Comparison of ENCODE assay signal across 1 cellular context in the genomic region with DNA sequence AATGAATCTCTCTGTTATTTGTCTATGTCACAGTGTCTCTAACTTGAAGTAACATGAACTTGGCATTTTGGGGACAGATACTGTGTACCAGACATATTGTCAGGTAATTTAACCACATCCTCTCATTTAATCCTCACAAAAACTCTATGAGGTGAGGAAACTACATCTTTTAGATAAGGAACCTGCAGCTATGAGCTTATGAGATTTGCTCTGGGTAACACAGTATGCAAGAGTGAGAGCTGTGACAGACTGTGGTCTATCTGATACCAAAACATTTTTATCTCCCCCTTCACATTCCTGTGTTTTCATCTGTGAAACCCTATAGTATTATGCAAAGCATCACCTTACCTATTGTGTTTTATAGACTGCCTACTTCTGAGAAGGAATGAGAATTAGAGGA.
TF ChIP-seq lines count a peak whose summit lies in the region.

No MANE protein-coding gene starts in this region.

TF ChIP-seq in GM12878, 131 proteins besides CTCF, POLR2A, EP300 and RAD21:
- TF ChIP-seq SIN3A (IDR thresholded peaks at IDR 0.05; ENCODE audit: low read depth, low read length) (no peak), PAX8 (IDR thresholded peaks at IDR 0.05) (no peak), NR2C1 (IDR thresholded peaks at IDR 0.05) (no peak), BCL11A (IDR thresholded peaks at IDR 0.05; ENCODE audit: low read depth, low read length) (no peak), JUND (IDR thresholded peaks at IDR 0.05; ENCODE audit: low read depth, low read length) (no peak), RCOR1 (conservative IDR thresholded peaks at IDR 0.05; ENCODE audit: low read depth, low read length) (no peak), ASH2L (IDR thresholded peaks at IDR 0.05; ENCODE audit: borderline replicate concordance, low read depth) (no peak), EED (IDR thresholded peaks at IDR 0.05; ENCODE audit: low read depth) (no peak), MXI1 (IDR thresholded peaks at IDR 0.05; ENCODE audit: low read depth, low read length) (no peak), SMC3 (IDR thresholded peaks at IDR 0.05; ENCODE audit: borderline replicate concordance, low read length) (no peak), TCF12 (IDR thresholded peaks at IDR 0.05; ENCODE audit: low read depth, low read length) (no peak), PAX5 (IDR thresholded peaks at IDR 0.05; ENCODE audit: borderline replicate concordance, low read depth, low read length) (no peak)
- TF ChIP-seq, protein P1, sequence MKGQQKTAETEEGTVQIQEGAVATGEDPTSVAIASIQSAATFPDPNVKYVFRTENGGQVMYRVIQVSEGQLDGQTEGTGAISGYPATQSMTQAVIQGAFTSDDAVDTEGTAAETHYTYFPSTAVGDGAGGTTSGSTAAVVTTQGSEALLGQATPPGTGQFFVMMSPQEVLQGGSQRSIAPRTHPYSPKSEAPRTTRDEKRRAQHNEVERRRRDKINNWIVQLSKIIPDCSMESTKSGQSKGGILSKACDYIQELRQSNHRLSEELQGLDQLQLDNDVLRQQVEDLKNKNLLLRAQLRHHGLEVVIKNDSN (IDR thresholded peaks at IDR 0.05; ENCODE audit: borderline replicate concordance, extremely low read length, insufficient read depth, low read depth, low read length), result no peak
- TF ChIP-seq, protein P2, sequence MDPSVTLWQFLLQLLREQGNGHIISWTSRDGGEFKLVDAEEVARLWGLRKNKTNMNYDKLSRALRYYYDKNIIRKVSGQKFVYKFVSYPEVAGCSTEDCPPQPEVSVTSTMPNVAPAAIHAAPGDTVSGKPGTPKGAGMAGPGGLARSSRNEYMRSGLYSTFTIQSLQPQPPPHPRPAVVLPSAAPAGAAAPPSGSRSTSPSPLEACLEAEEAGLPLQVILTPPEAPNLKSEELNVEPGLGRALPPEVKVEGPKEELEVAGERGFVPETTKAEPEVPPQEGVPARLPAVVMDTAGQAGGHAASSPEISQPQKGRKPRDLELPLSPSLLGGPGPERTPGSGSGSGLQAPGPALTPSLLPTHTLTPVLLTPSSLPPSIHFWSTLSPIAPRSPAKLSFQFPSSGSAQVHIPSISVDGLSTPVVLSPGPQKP (IDR thresholded peaks at IDR 0.05; ENCODE audit: low read depth, low read length), result no peak
- TF ChIP-seq, protein P3, sequence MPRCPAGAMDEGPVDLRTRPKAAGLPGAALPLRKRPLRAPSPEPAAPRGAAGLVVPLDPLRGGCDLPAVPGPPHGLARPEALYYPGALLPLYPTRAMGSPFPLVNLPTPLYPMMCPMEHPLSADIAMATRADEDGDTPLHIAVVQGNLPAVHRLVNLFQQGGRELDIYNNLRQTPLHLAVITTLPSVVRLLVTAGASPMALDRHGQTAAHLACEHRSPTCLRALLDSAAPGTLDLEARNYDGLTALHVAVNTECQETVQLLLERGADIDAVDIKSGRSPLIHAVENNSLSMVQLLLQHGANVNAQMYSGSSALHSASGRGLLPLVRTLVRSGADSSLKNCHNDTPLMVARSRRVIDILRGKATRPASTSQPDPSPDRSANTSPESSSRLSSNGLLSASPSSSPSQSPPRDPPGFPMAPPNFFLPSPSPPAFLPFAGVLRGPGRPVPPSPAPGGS (IDR thresholded peaks at IDR 0.05; ENCODE audit: borderline replicate concordance, insufficient read depth, low read depth, low read length, poor library complexity, severe bottlenecking), result no peak
- TF ChIP-seq, protein P4, sequence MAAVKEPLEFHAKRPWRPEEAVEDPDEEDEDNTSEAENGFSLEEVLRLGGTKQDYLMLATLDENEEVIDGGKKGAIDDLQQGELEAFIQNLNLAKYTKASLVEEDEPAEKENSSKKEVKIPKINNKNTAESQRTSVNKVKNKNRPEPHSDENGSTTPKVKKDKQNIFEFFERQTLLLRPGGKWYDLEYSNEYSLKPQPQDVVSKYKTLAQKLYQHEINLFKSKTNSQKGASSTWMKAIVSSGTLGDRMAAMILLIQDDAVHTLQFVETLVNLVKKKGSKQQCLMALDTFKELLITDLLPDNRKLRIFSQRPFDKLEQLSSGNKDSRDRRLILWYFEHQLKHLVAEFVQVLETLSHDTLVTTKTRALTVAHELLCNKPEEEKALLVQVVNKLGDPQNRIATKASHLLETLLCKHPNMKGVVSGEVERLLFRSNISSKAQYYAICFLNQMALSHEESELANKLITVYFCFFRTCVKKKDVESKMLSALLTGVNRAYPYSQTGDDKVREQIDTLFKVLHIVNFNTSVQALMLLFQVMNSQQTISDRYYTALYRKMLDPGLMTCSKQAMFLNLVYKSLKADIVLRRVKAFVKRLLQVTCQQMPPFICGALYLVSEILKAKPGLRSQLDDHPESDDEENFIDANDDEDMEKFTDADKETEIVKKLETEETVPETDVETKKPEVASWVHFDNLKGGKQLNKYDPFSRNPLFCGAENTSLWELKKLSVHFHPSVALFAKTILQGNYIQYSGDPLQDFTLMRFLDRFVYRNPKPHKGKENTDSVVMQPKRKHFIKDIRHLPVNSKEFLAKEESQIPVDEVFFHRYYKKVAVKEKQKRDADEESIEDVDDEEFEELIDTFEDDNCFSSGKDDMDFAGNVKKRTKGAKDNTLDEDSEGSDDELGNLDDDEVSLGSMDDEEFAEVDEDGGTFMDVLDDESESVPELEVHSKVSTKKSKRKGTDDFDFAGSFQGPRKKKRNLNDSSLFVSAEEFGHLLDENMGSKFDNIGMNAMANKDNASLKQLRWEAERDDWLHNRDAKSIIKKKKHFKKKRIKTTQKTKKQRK (IDR thresholded peaks at IDR 0.05; ENCODE audit: low read depth, low read length), result no peak
- TF ChIP-seq, protein P5, sequence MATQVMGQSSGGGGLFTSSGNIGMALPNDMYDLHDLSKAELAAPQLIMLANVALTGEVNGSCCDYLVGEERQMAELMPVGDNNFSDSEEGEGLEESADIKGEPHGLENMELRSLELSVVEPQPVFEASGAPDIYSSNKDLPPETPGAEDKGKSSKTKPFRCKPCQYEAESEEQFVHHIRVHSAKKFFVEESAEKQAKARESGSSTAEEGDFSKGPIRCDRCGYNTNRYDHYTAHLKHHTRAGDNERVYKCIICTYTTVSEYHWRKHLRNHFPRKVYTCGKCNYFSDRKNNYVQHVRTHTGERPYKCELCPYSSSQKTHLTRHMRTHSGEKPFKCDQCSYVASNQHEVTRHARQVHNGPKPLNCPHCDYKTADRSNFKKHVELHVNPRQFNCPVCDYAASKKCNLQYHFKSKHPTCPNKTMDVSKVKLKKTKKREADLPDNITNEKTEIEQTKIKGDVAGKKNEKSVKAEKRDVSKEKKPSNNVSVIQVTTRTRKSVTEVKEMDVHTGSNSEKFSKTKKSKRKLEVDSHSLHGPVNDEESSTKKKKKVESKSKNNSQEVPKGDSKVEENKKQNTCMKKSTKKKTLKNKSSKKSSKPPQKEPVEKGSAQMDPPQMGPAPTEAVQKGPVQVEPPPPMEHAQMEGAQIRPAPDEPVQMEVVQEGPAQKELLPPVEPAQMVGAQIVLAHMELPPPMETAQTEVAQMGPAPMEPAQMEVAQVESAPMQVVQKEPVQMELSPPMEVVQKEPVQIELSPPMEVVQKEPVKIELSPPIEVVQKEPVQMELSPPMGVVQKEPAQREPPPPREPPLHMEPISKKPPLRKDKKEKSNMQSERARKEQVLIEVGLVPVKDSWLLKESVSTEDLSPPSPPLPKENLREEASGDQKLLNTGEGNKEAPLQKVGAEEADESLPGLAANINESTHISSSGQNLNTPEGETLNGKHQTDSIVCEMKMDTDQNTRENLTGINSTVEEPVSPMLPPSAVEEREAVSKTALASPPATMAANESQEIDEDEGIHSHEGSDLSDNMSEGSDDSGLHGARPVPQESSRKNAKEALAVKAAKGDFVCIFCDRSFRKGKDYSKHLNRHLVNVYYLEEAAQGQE (IDR thresholded peaks at IDR 0.05; ENCODE audit: low read depth, low read length), result no peak
- TF ChIP-seq, protein P6, sequence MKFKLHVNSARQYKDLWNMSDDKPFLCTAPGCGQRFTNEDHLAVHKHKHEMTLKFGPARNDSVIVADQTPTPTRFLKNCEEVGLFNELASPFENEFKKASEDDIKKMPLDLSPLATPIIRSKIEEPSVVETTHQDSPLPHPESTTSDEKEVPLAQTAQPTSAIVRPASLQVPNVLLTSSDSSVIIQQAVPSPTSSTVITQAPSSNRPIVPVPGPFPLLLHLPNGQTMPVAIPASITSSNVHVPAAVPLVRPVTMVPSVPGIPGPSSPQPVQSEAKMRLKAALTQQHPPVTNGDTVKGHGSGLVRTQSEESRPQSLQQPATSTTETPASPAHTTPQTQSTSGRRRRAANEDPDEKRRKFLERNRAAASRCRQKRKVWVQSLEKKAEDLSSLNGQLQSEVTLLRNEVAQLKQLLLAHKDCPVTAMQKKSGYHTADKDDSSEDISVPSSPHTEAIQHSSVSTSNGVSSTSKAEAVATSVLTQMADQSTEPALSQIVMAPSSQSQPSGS (IDR thresholded peaks at IDR 0.05; ENCODE audit: low read length), result no peak
- TF ChIP-seq, protein P7, sequence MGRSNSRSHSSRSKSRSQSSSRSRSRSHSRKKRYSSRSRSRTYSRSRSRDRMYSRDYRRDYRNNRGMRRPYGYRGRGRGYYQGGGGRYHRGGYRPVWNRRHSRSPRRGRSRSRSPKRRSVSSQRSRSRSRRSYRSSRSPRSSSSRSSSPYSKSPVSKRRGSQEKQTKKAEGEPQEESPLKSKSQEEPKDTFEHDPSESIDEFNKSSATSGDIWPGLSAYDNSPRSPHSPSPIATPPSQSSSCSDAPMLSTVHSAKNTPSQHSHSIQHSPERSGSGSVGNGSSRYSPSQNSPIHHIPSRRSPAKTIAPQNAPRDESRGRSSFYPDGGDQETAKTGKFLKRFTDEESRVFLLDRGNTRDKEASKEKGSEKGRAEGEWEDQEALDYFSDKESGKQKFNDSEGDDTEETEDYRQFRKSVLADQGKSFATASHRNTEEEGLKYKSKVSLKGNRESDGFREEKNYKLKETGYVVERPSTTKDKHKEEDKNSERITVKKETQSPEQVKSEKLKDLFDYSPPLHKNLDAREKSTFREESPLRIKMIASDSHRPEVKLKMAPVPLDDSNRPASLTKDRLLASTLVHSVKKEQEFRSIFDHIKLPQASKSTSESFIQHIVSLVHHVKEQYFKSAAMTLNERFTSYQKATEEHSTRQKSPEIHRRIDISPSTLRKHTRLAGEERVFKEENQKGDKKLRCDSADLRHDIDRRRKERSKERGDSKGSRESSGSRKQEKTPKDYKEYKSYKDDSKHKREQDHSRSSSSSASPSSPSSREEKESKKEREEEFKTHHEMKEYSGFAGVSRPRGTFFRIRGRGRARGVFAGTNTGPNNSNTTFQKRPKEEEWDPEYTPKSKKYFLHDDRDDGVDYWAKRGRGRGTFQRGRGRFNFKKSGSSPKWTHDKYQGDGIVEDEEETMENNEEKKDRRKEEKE (IDR thresholded peaks at IDR 0.05), result no peak
